ENCODE assay signal across 12 cellular contexts in the genomic region with DNA sequence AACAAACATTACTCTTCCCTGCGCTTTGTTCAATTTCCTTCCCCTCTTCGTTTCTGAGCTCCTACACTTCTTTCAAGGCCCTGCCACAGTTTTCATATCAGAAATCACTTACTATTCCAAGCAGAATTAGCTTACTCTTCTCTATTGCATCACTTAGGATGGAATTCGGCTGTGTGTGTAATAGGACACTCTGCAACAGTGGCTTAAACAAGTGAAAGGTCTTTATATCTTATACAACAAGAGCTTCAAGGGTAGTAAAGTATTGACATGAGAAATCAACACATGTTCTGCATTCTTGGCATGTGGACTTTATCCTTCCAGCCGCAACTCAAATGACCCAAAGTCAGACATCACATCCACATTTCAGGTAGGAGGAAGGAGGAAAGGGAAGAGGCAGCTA.
"Had no signal": no experiment of that assay in that cellular context is flagged by ENCODE, and none has a peak within 500 bp of the region (broad histone marks: within the 10 kb centered on the region; RNA-seq: fewer than 3 reads in every experiment).

No MANE protein-coding gene starts in this region.

- H3K27ac ChIP-seq: dorsolateral prefrontal cortex, tibial nerve, vagina, WERI-Rb-1 had no signal

- H3K9me3 ChIP-seq: tibial nerve, vagina had no signal

- DNase-seq: activated CD4-positive, alpha-beta memory T cell treated with anti-CD3 and anti-CD28 coated beads, Interleukin-2, amount 10 ng/mL, durations not matched to agents 7 days and 5 days; activated CD4-positive, alpha-beta T cell treated with anti-CD3 and anti-CD28 coated beads for 36 hours; activated gamma-delta T cell; activated T-cell treated with anti-CD3 and anti-CD28 coated beads, Interleukin-2, amount 50 U/mL, for 48 hours; dorsolateral prefrontal cortex; glutamatergic neuron; mesenchymal stem cell; WERI-Rb-1 had no signal

- H3K36me3 ChIP-seq: tibial nerve, vagina, WERI-Rb-1 had no signal

- H3K4me3 ChIP-seq: dorsolateral prefrontal cortex, tibial nerve, vagina had no signal

- H3K27me3 ChIP-seq: dorsolateral prefrontal cortex, tibial nerve, vagina had no signal

- ATAC-seq: activated CD4-positive, alpha-beta T cell treated with anti-CD3 and anti-CD28 coated beads for 36 hours; left lobe of liver; stimulated activated effector memory CD8-positive, alpha-beta T cell treated with anti-CD3 and anti-CD28 coated beads, Interleukin-12 subunit alpha, Interleukin-12 subunit beta, amount 100 ng/mL, for 72 hours had no signal

- H3K4me1 ChIP-seq: tibial nerve, vagina had no signal
